18 cellular contexts compared by ENCODE assay signal in the genomic region with DNA sequence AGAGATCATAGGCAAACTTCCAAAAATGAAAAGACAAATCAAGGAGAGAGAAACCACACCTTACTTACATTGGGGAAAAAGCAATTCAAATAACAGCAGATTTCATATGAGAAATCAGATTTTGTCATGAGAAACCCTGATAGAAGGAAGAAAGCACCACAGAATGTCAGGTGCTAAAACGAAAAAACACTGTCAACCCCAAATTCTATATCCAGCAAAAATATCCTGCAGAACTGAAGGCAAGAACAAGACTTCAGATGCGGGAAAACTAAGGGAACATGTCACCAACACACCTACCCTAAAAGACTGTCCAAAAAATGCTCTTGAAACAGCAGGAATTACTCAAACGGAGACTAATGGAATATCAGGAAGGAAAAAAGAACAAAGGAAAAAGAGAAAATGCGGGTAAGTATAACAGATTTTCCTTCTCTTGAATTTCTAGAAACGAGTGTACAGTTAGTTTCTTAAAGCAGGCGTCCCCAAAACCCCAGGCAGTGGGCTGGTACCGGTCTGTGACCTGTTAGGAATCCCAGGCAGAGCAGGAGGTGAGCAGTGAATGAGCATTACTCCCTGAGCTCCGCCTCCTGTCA. TPM values are rescaled to one million over a fixed set of nuclear protein-coding genes. Genes with fewer than 3 reads are reported as not detected.
DNase-seq lines count a peak whose midpoint lies in the region; ATAC-seq and TF ChIP-seq lines count a peak whose summit lies in the region.
"Had no signal": no experiment of that assay in that cellular context is flagged by ENCODE, and none has a peak within 500 bp of the region (broad histone marks: within the 10 kb centered on the region; RNA-seq: fewer than 3 reads in every experiment).

No MANE protein-coding gene starts in this region.

- no peak overlapping the region for H2BK120ac ChIP-seq in mesendoderm (ENCODE audit: low read depth, low read length)

- H3K79me2 ChIP-seq in mesendoderm (ENCODE audit: control insufficient read depth, insufficient read depth, low read length): no peaks in the 10 kb centered on the region

- no peaks in the 10 kb centered on the region for H3K27me3 ChIP-seq in mesendoderm (ENCODE audit: insufficient read depth, low read length, poor library complexity)
- H3K27me3 ChIP-seq: BE2C had no signal

- no peak for DNase-seq in activated naive CD4-positive, alpha-beta T cell treated with anti-CD3 and anti-CD28 coated beads for 36 hours
- DNase-seq in OCI-M1 (lab: John Stamatoyannopoulos, UW) (peak; percentile 20), mesendoderm (peak; percentile 37), glutamatergic neuron (no peak), NCI-H2171 treated with DMSO at 0.1 percent for 48 hours (lab: John Stamatoyannopoulos, UW) (no peak)
- DNase-seq: BE2C, DND-41, GOT3, HCEC 1CT, IMR-90, NCI-H1694, NCI-H2081, NCI-H2171, NCI-H524 treated with DMSO at 0.1 percent for 48 hours, Right ventricle myocardium superior had no signal

- no peak overlapping the region for H3K18ac ChIP-seq in mesendoderm (ENCODE audit: low read length)

- H3K4me3 Mint-ChIP-seq in activated naive CD4-positive, alpha-beta T cell treated with anti-CD3 and anti-CD28 coated beads, Interleukin-2, amount 50 U/mL, for 24 hours: no peak overlapping the region
- no peak overlapping the region for H3K4me3 Mint-ChIP-seq in activated naive CD4-positive, alpha-beta T cell treated with anti-CD3 and anti-CD28 coated beads for 36 hours
- H3K4me3 Mint-ChIP-seq in glutamatergic neuron (ENCODE audit: unreplicated experiment): no peak overlapping the region

- H3K56ac ChIP-seq in mesendoderm (ENCODE audit: low read length): no peak overlapping the region

- H3K79me1 ChIP-seq in mesendoderm (ENCODE audit: low read length): no peaks in the 10 kb centered on the region

- no CpG with 5 or more reads among the region's 8 CpGs for WGBS in mesendoderm (ENCODE audit: extremely low coverage, insufficient coverage, low lambda C conversion rate)

- no peaks in the 10 kb centered on the region for H3K36me3 ChIP-seq in mesendoderm (ENCODE audit: control insufficient read depth, insufficient read depth, low read length)
- H3K36me3 ChIP-seq: BE2C had no signal

- peaks cover 13% of the 10 kb centered on the region for H3K9me3 Mint-ChIP-seq in activated naive CD4-positive, alpha-beta T cell treated with anti-CD3 and anti-CD28 coated beads, Interleukin-2, amount 50 U/mL, for 24 hours
- H3K9me3 Mint-ChIP-seq in activated naive CD4-positive, alpha-beta T cell treated with anti-CD3 and anti-CD28 coated beads for 36 hours: peaks cover 20% of the 10 kb centered on the region
- peaks cover 6% of the 10 kb centered on the region for H3K9me3 Mint-ChIP-seq in glutamatergic neuron (ENCODE audit: unreplicated experiment)

- no peak overlapping the region for H3K4me2 ChIP-seq in mesendoderm (ENCODE audit: low read length)
- H3K4me2 ChIP-seq: A549 had no signal

- H2AK5ac ChIP-seq in mesendoderm (ENCODE audit: low read length): no peak overlapping the region

- no peak overlapping the region for H4K5ac ChIP-seq in mesendoderm (ENCODE audit: low read length)

- peaks cover 18% of the 10 kb centered on the region for H3K4me1 Mint-ChIP-seq in activated naive CD4-positive, alpha-beta T cell treated with anti-CD3 and anti-CD28 coated beads, Interleukin-2, amount 50 U/mL, for 24 hours
- peaks cover 16% of the 10 kb centered on the region for H3K4me1 Mint-ChIP-seq in activated naive CD4-positive, alpha-beta T cell treated with anti-CD3 and anti-CD28 coated beads for 36 hours (ENCODE audit: low read depth)
- peaks cover 5% of the 10 kb centered on the region for H3K4me1 Mint-ChIP-seq in glutamatergic neuron (ENCODE audit: low read depth, unreplicated experiment)

- no peak overlapping the region for H3K4ac ChIP-seq in mesendoderm (ENCODE audit: low read depth, low read length)

- H3K27me3 Mint-ChIP-seq in activated naive CD4-positive, alpha-beta T cell treated with anti-CD3 and anti-CD28 coated beads, Interleukin-2, amount 50 U/mL, for 24 hours: peaks cover 27% of the 10 kb centered on the region
- peaks cover 42% of the 10 kb centered on the region for H3K27me3 Mint-ChIP-seq in activated naive CD4-positive, alpha-beta T cell treated with anti-CD3 and anti-CD28 coated beads for 36 hours (ENCODE audit: low read depth)
- peaks cover 4% of the 10 kb centered on the region for H3K27me3 Mint-ChIP-seq in glutamatergic neuron (ENCODE audit: unreplicated experiment)

- no peak overlapping the region for H3K9ac ChIP-seq in mesendoderm (ENCODE audit: low read length)

- no peak overlapping the region for H2BK15ac ChIP-seq in mesendoderm (replicated peaks; ENCODE audit: low read depth)

- peaks cover 2% of the 10 kb centered on the region for H3K4me1 ChIP-seq in mesendoderm (ENCODE audit: control insufficient read depth, low read depth, low read length)
- H3K4me1 ChIP-seq: BE2C had no signal

- H3K27ac Mint-ChIP-seq in activated naive CD4-positive, alpha-beta T cell treated with anti-CD3 and anti-CD28 coated beads, Interleukin-2, amount 50 U/mL, for 24 hours: peak overlapping the region; percentile 18
- no peak overlapping the region for H3K27ac Mint-ChIP-seq in activated naive CD4-positive, alpha-beta T cell treated with anti-CD3 and anti-CD28 coated beads for 36 hours
- H3K27ac Mint-ChIP-seq in glutamatergic neuron (ENCODE audit: unreplicated experiment): no peak overlapping the region

- no peak for TF ChIP-seq CTCF in glutamatergic neuron (IDR thresholded peaks at IDR 0.05; ENCODE audit: partially characterized antibody, unreplicated experiment)

- intact Hi-C loops in activated naive CD4-positive, alpha-beta T cell treated with anti-CD3 and anti-CD28 coated beads for 36 hours (cut with micrococcal nuclease): no loop called here

- no peak overlapping the region for H3K23ac ChIP-seq in mesendoderm (ENCODE audit: low read length)

- CTCF ChIA-PET in activated naive CD4-positive, alpha-beta T cell treated with anti-CD3 and anti-CD28 coated beads for 36 hours (lab: Charles Lee): interaction anchor here (0.8 kb wide), 1 partner anchor 19 kb away, joined by 3 read pairs; no protein-coding TSS in a partner anchor

- ATAC-seq in HG03342 (IDR thresholded peaks at IDR 0.05; ENCODE audit: unreplicated experiment): no peak
- ATAC-seq: A549 had no signal

- H2BK5ac ChIP-seq in mesendoderm (ENCODE audit: low read length): no peak overlapping the region

- peaks cover 8% of the 10 kb centered on the region for H3K36me3 Mint-ChIP-seq in activated naive CD4-positive, alpha-beta T cell treated with anti-CD3 and anti-CD28 coated beads, Interleukin-2, amount 50 U/mL, for 24 hours
- peaks cover 12% of the 10 kb centered on the region for H3K36me3 Mint-ChIP-seq in activated naive CD4-positive, alpha-beta T cell treated with anti-CD3 and anti-CD28 coated beads for 36 hours (ENCODE audit: low read depth)
- peaks cover 20% of the 10 kb centered on the region for H3K36me3 Mint-ChIP-seq in glutamatergic neuron (ENCODE audit: unreplicated experiment)

- H4K8ac ChIP-seq in mesendoderm (ENCODE audit: low read depth, low read length): no peak overlapping the region

- H3K4me3 ChIP-seq in mesendoderm (ENCODE audit: low read length): no peak overlapping the region
- H3K4me3 ChIP-seq: A549 had no signal

- H3K27ac ChIP-seq in mesendoderm (ENCODE audit: low read depth, low read length): no peak overlapping the region
- H3K27ac ChIP-seq: A549 had no signal

RNA-seq across cellular contexts. Expression of a gene that starts 7.3 kb away (rescaled TPM):
- 10 to 100 TPM; 73.9 to 81.9 TPM for total RNA-seq in activated naive CD4-positive, alpha-beta T cell treated with anti-CD3 and anti-CD28 coated beads for 36 hours
- polyA plus RNA-seq in mesendoderm (2013, experiment 1 of 2): 96.4 TPM
- 94.7 TPM for polyA plus RNA-seq in mesendoderm (2013, experiment 2 of 2)
- total RNA-seq in glutamatergic neuron (ENCODE audit: unreplicated experiment): 13.2 TPM

Comparison
In these comparisons a context has a peak if more than half of its experiments do, and no peak if none do; other contexts are left out.
1. DNase-seq: peak in OCI-M1 (single experiment) and mesendoderm (single experiment); none in activated naive CD4-positive, alpha-beta T cell treated with anti-CD3 and anti-CD28 coated beads for 36 hours (single experiment), glutamatergic neuron (single experiment) and NCI-H2171 treated with DMSO at 0.1 percent for 48 hours (single experiment).